In genomic region chr12:80509781-80510556, GRCh38 we compare ENCODE assay signal across 15 cellular contexts.
A peak's percentile ranks its signal among the peaks of the same experiment; 100 is the strongest.
DNase-seq lines count a peak whose midpoint lies in the region; ATAC-seq and TF ChIP-seq lines count a peak whose summit lies in the region.
"Had no signal": no experiment of that assay in that cellular context is flagged by ENCODE, and none has a peak within 500 bp of the region (broad histone marks: within the 10 kb centered on the region; RNA-seq: fewer than 3 reads in every experiment).

No MANE protein-coding gene starts in this region.

- no peaks in the 10 kb centered on the region for H3K9me3 ChIP-seq in SK-N-MC (ENCODE audit: low read depth, low read length)

- TF ChIP-seq CTCF in fibroblast of the aortic adventitia (IDR thresholded peaks at IDR 0.05; ENCODE audit: insufficient read depth, low read length): no peak

- H3K9ac ChIP-seq in SK-N-MC (ENCODE audit: insufficient read length): peak overlapping the region; percentile 22
- H3K9ac ChIP-seq: BLaER1 treated with 17β-estradiol and CSF1 and Interleukin-3, amounts not matched to agents 10 nM and 100 nM had no signal

- H3K36me3 ChIP-seq in SK-N-MC (ENCODE audit: insufficient read depth, low read length): no peaks in the 10 kb centered on the region
- H3K36me3 ChIP-seq: BLaER1 treated with 17β-estradiol and CSF1 and Interleukin-3, amounts not matched to agents 10 nM and 100 nM had no signal

- no peak for ATAC-seq in HG03039 (IDR thresholded peaks at IDR 0.05; ENCODE audit: unreplicated experiment)
- ATAC-seq in Right ventricle myocardium inferior: no peak
- ATAC-seq: activated CD8-positive, alpha-beta T cell treated with anti-CD3 and anti-CD28 coated beads for 36 hours; stimulated activated naive CD8-positive, alpha-beta T cell treated with anti-CD3 and anti-CD28 coated beads, Interleukin-15, Interleukin-2, amounts not matched to agents 100 U/mL and 50 U/mL, for 24 hours had no signal

- H3K4me3 ChIP-seq in SK-N-MC (peak overlapping the region; percentile 62), fibroblast of the aortic adventitia (ENCODE audit: low read depth, low read length) (no peak overlapping the region)
- H3K4me3 ChIP-seq: BLaER1 treated with 17β-estradiol and CSF1 and Interleukin-3, amounts not matched to agents 10 nM and 100 nM had no signal

- intact Hi-C loops in Right ventricle myocardium inferior (cut with DNase I): no loop called here

- DNase-seq in A172 (ENCODE audit: low spot score) (peak; percentile 27), ELR (ENCODE audit: low read depth) (peak; percentile 90), SK-N-MC (ENCODE audit: low read depth, low spot score) (peak; percentile 95), fibroblast of the aortic adventitia (ENCODE audit: low read depth) (peak; percentile 36), Right ventricle myocardium inferior (ENCODE audit: missing footprints) (no peak)
- DNase-seq in activated T-cell treated with anti-CD3 and anti-CD28 coated beads, Interleukin-2, amount 50 U/mL, for 1 hour: no peak
- DNase-seq in activated CD4-positive, CD25-positive, alpha-beta regulatory T cell (lab: John Stamatoyannopoulos, UW): no peak
- DNase-seq: activated CD8-positive, alpha-beta T cell treated with anti-CD3 and anti-CD28 coated beads for 36 hours; activated naive CD4-positive, alpha-beta T cell; cerebellar nuclear complex; NCI-H2029; stimulated activated CD4-positive, alpha-beta T cell treated with anti-CD3 and anti-CD28 coated beads, Interleukin-4, amount 100 ng/mL, for 4 hours; stimulated activated naive CD8-positive, alpha-beta T cell treated with anti-CD3 and anti-CD28 coated beads, Interleukin-15, Interleukin-2, amounts not matched to agents 100 U/mL and 50 U/mL, for 24 hours had no signal

- H3K27ac ChIP-seq in SK-N-MC: peak overlapping the region; percentile 91
- H3K27ac ChIP-seq: BLaER1 treated with 17β-estradiol and CSF1 and Interleukin-3, amounts not matched to agents 10 nM and 100 nM had no signal

Comparison
In these comparisons a context has a peak if more than half of its experiments do, and no peak if none do; other contexts are left out.
1. DNase-seq: peak in A172 (single experiment), ELR (single experiment), SK-N-MC (single experiment) and fibroblast of the aortic adventitia (single experiment); none in activated T-cell treated with anti-CD3 and anti-CD28 coated beads, Interleukin-2, amount 50 U/mL, for 1 hour (single experiment), activated CD4-positive, CD25-positive, alpha-beta regulatory T cell (0 of 4) and Right ventricle myocardium inferior (single experiment).